In the genomic region with DNA sequence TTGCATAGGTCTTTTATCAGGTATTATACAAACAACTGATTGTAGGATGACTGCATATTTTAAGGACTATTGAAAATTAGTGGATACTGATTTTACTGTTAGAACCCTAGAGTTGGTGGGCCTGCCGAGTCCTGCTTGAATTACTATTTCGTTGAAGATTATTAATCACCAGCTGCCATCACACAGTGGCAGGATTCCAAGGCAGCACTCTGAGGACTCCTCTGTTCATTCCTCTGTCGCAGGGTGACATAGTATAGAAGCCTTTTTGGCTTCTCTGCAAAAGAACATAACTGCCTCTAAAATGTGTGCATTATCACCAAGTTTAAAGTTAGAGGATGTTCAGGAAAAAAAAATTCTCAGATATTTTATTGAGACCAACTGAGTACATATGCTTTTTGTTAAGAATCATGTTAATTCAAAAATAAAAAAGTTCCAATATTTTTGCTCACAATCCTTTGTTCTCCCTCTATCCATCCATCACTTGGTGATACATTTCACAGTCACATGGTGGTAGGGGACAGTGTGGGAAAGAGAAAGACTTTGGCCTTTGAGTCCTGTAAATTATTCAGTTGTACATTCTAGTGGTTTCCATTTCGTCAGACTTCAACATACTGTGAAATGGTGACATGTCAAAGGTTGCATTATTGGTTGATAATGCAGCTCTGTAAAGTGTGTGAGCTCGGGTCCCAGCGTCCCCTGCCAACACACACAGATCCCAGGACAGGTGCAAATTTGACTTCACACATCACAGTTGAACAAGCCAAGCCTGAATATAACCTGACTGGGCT, we compare ENCODE assay signal across 18 cellular contexts.
DNase-seq lines count a peak whose midpoint lies in the region; ATAC-seq, FAIRE-seq and TF ChIP-seq lines count a peak whose summit lies in the region.
"Had no signal": no experiment of that assay in that cellular context is flagged by ENCODE, and none has a peak within 500 bp of the region (broad histone marks: within the 10 kb centered on the region; RNA-seq: fewer than 3 reads in every experiment).

No MANE protein-coding gene starts in this region.

- TF ChIP-seq RAD21 in H1 (IDR thresholded peaks at IDR 0.05 in 1 of 2, conservative IDR thresholded peaks at IDR 0.05 in 1 of 2; ENCODE audit: low read depth in 2 of 2, low read length in 2 of 2): no peak

- H3K23ac ChIP-seq in H1 (ENCODE audit: insufficient read length): no peak overlapping the region

- TF ChIP-seq CTCF in A673 (conservative IDR thresholded peaks at IDR 0.05; ENCODE audit: low read depth, low read length): no peak
- TF ChIP-seq CTCF in H1 (IDR thresholded peaks at IDR 0.05; ENCODE audit: control extremely low read depth in 1 of 3, insufficient read depth in 1 of 3, low read depth in 1 of 3, low read length in 3 of 3): no peak
- TF ChIP-seq CTCF in heart right ventricle (IDR thresholded peaks at IDR 0.05): no peak

- H4K5ac ChIP-seq in H1 (ENCODE audit: insufficient read length, low read depth, low read length): no peak overlapping the region

- BruUV-seq in A673 (replicated peaks; lab: Mats Ljungman, UMichigan): no TSS peak

- H3K79me2 ChIP-seq in H1 (ENCODE audit: control insufficient read depth in 1 of 2, insufficient read depth in 2 of 2, low read length in 2 of 2): peaks cover 0 to 66% of the 10 kb centered on the region in 2 experiments; a peak in 2 of 4 replicates

- H2BK5ac ChIP-seq in H1 (ENCODE audit: low read depth, low read length): no peak overlapping the region

- H2BK20ac ChIP-seq in H1 (ENCODE audit: low read length): no peak overlapping the region

- H4K20me1 ChIP-seq in H1 (replicated peaks in 1 of 2; ENCODE audit: control insufficient read depth in 1 of 2, insufficient read depth in 2 of 2, low read length in 2 of 2): peaks cover 0 to 6% of the 10 kb centered on the region in 2 experiments

- H3K23me2 ChIP-seq in H1 (ENCODE audit: low read depth, low read length): no peaks in the 10 kb centered on the region

- H3K9me3 ChIP-seq in A673 (ENCODE audit: low read depth, low read length, poor library complexity, severe bottlenecking): no peaks in the 10 kb centered on the region
- no peaks in the 10 kb centered on the region for H3K9me3 ChIP-seq in H1 (ENCODE audit: insufficient read depth in 2 of 2, low read depth in 1 of 2, low read length in 1 of 2)
- no peaks in the 10 kb centered on the region for H3K9me3 ChIP-seq in heart right ventricle
- H3K9me3 ChIP-seq: gastroesophageal sphincter, left ventricle myocardium inferior, mucosa of descending colon had no signal

- TF ChIP-seq POLR2A in H1 (IDR thresholded peaks at IDR 0.05; ENCODE audit: control extremely low read depth in 1 of 2, low read depth in 2 of 2, low read length in 2 of 2): no peak

- H3K27ac ChIP-seq in A673 (ENCODE audit: low read depth, low read length, poor library complexity, severe bottlenecking) (no peak overlapping the region), H1 (ENCODE audit: low read depth, low read length) (no peak overlapping the region), heart right ventricle (no peak overlapping the region)
- H3K27ac ChIP-seq: gastroesophageal sphincter, left ventricle myocardium inferior had no signal

- H2BK15ac ChIP-seq in H1 (ENCODE audit: low read length): no peak overlapping the region

- H2AK5ac ChIP-seq in H1 (ENCODE audit: low read depth, low read length): no peak overlapping the region

- H3K4me2 ChIP-seq in H1 (ENCODE audit: insufficient read depth in 1 of 2, low read depth in 2 of 2, low read length in 2 of 2): no peak overlapping the region

- H4K8ac ChIP-seq in H1 (ENCODE audit: extremely low read depth, insufficient read depth, low read length): no peak overlapping the region

- no peak overlapping the region for H4K91ac ChIP-seq in H1 (replicated peaks; ENCODE audit: insufficient read length, low read length)

- H3K79me1 ChIP-seq in H1 (ENCODE audit: low read depth, low read length): no peaks in the 10 kb centered on the region

- POLR2A ChIA-PET in A673 (lab: Charles Lee; ENCODE audit: low non-redundant PET): no interaction called here
- POLR2A ChIA-PET in H1 (lab: Charles Lee; ENCODE audit: partially characterized antibody): interaction anchor here (1.4 kb wide), 1 partner anchor 17 kb away, joined by 3 read pairs; no protein-coding TSS in a partner anchor

- no peak overlapping the region for H3K56ac ChIP-seq in H1 (replicated peaks; ENCODE audit: insufficient read length, low read depth, low read length)

- ATAC-seq in GM18517 (IDR thresholded peaks at IDR 0.05; ENCODE audit: unreplicated experiment) (no peak), heart right ventricle (no peak)
- no peak for ATAC-seq in stimulated activated naive CD8-positive, alpha-beta T cell treated with anti-CD3 and anti-CD28 coated beads, Interleukin-15, Interleukin-2, amounts not matched to agents 100 U/mL and 50 U/mL, for 24 hours
- ATAC-seq: gastroesophageal sphincter, HepG2, mucosa of descending colon had no signal

- no peak overlapping the region for H3K4me3 ChIP-seq in A673 (ENCODE audit: low read depth, low read length, poor library complexity, severe bottlenecking)
- H3K4me3 ChIP-seq in H1 (ENCODE audit: extremely low read depth in 1 of 4, insufficient read depth in 2 of 4, low read depth in 3 of 4, low read length in 4 of 4): no peak overlapping the region
- no peak overlapping the region for H3K4me3 ChIP-seq in heart right ventricle
- H3K4me3 ChIP-seq: gastroesophageal sphincter, left ventricle myocardium inferior, mucosa of descending colon had no signal

- H3K9ac ChIP-seq in H1 (replicated peaks in 1 of 4; ENCODE audit: extremely low read depth in 1 of 4, low read depth in 3 of 4, low read length in 3 of 4): no peak overlapping the region

- no peak overlapping the region for H3K18ac ChIP-seq in H1 (ENCODE audit: extremely low read depth, low read length)

- TF ChIP-seq EP300 in H1 (IDR thresholded peaks at IDR 0.05; ENCODE audit: borderline replicate concordance in 1 of 2, low read depth in 2 of 2, low read length in 2 of 2): no peak

- H3K14ac ChIP-seq in H1 (ENCODE audit: insufficient read length): no peak overlapping the region

- H3K27me3 ChIP-seq in A673 (replicated peaks; ENCODE audit: insufficient read depth, low read depth, low read length, poor library complexity) (no peaks in the 10 kb centered on the region), H1 (replicated peaks in 1 of 4; ENCODE audit: control insufficient read depth in 3 of 4, extremely low read depth in 1 of 4, insufficient read depth in 3 of 4, low read length in 3 of 4) (no peaks in the 10 kb centered on the region), heart right ventricle (no peaks in the 10 kb centered on the region)
- H3K27me3 ChIP-seq: gastroesophageal sphincter had no signal

- 88% methylated on average over 6 of the region's 6 CpGs; no CpG with 5 or more reads in 1 of the 2 experiments for WGBS in H1 (ENCODE audit: extremely low coverage in 1 of 2, insufficient coverage in 1 of 2, insufficient read length in 1 of 2, insufficient replicate concordance in 2 of 2, low coverage in 1 of 2, low lambda C conversion rate in 2 of 2, missing lambda C conversion rate in 1 of 2), 2 experiments
- WGBS in heart right ventricle, 2 donors: 43 to 48% methylated on average over 6 of the region's 6 CpGs

- intact Hi-C loops in A673 (cut with micrococcal nuclease; ENCODE audit: unreplicated experiment): no loop called here
- intact Hi-C loops in heart right ventricle (cut with DNase I): no loop called here

- no peaks in the 10 kb centered on the region for H3K4me1 ChIP-seq in A673 (ENCODE audit: insufficient read depth, low read length, poor library complexity, severe bottlenecking)
- 0 out of 7 replicates have a peak, but pooled peaks cover 0 to 2% (median 0%) of the 10 kb centered on the region in 4 experiments for H3K4me1 ChIP-seq in H1 (replicated peaks in 1 of 4; ENCODE audit: control insufficient read depth in 3 of 4, insufficient read depth in 4 of 4, low read length in 3 of 4)
- no peaks in the 10 kb centered on the region for H3K4me1 ChIP-seq in heart right ventricle
- H3K4me1 ChIP-seq: gastroesophageal sphincter, left ventricle myocardium inferior had no signal

- DNase-seq in A673 (ENCODE audit: low spot score): peak; percentile 12
- DNase-seq in NCI-H2171 treated with DMSO at 0.1 percent for 48 hours (lab: John Stamatoyannopoulos, UW): peak; percentile 70
- no peak for DNase-seq in H1 (ENCODE audit: low read depth in 1 of 2, low spot score in 2 of 2)
- DNase-seq in midbrain (lab: John Stamatoyannopoulos, UW): peak; percentile 26
- DNase-seq in A172 (ENCODE audit: low spot score): no peak
- DNase-seq in heart right ventricle: no peak
- no peak for DNase-seq in stimulated activated naive CD8-positive, alpha-beta T cell treated with anti-CD3 and anti-CD28 coated beads, Interleukin-15, Interleukin-2, amounts not matched to agents 100 U/mL and 50 U/mL, for 24 hours
- DNase-seq: activated CD4-positive, alpha-beta T cell treated with anti-CD3 and anti-CD28 coated beads, Interleukin-2, amount 50 U/mL, for 48 hours; activated gamma-delta T cell; erythroblast; left ventricle myocardium inferior; mucosa of descending colon; NCI-H1417; NCI-H748 treated with DMSO at 0.1 percent for 48 hours; stimulated activated CD4-positive, alpha-beta T cell treated with anti-CD3 and anti-CD28 coated beads, Interleukin-4, amount 100 ng/mL, for 4 hours had no signal

- no peak overlapping the region for H3K4ac ChIP-seq in H1 (replicated peaks; ENCODE audit: insufficient read length, low read depth, low read length)

- CTCF ChIA-PET in A673 (lab: Charles Lee): no interaction called here
- CTCF ChIA-PET in H1 (lab: Charles Lee; ENCODE audit: partially characterized antibody): no interaction called here

- no peak overlapping the region for H2BK120ac ChIP-seq in H1 (replicated peaks; ENCODE audit: low read depth, low read length)

- H3K36me3 ChIP-seq in A673 (ENCODE audit: insufficient read depth, low read length, poor library complexity, severe bottlenecking) (no peaks in the 10 kb centered on the region), H1 (ENCODE audit: control insufficient read depth in 2 of 4, insufficient read depth in 4 of 4, low read length in 3 of 4) (peaks cover 0 to 6% (median 0%) of the 10 kb centered on the region in 4 experiments; a peak in 1 of 8 replicates), heart right ventricle (no peaks in the 10 kb centered on the region)
- H3K36me3 ChIP-seq: gastroesophageal sphincter, left ventricle myocardium inferior had no signal

- H2BK12ac ChIP-seq in H1 (ENCODE audit: low read depth, low read length): no peak overlapping the region

- no peak overlapping the region for H2AFZ ChIP-seq in H1 (ENCODE audit: low read length)

- FAIRE-seq in H1 (lab: Jason Lieb, UNC): peak; percentile 78
- FAIRE-seq: HepG2 had no signal

TF ChIP-seq in H1, 55 proteins besides CTCF, POLR2A, EP300 and RAD21 (continues in another document):
- TF ChIP-seq RNF2 (IDR thresholded peaks at IDR 0.05; ENCODE audit: borderline replicate concordance, low read depth, low read length, missing control alignments, poor library complexity, severe bottlenecking): no peak
- no peak for TF ChIP-seq KDM4A (IDR thresholded peaks at IDR 0.05; ENCODE audit: low read depth, low read length, severe bottlenecking)
- TF ChIP-seq SP1 (IDR thresholded peaks at IDR 0.05; ENCODE audit: low read depth, low read length): no peak

Comparison
In these comparisons a context has a peak if more than half of its experiments do, and no peak if none do; other contexts are left out.
1. DNase-seq: peak in A673 (single experiment), NCI-H2171 treated with DMSO at 0.1 percent for 48 hours (single experiment) and midbrain (single experiment); none in H1 (0 of 2), A172 (single experiment), heart right ventricle (0 of 2) and stimulated activated naive CD8-positive, alpha-beta T cell treated with anti-CD3 and anti-CD28 coated beads, Interleukin-15, Interleukin-2, amounts not matched to agents 100 U/mL and 50 U/mL, for 24 hours (single experiment).